8 cellular contexts compared by ENCODE assay signal in genomic region chr1:117929340-117930172, GRCh38. TPM values are rescaled to one million over a fixed set of nuclear protein-coding genes. Genes with fewer than 3 reads are reported as not detected.
DNase-seq lines count a peak whose midpoint lies in the region; ATAC-seq, FAIRE-seq and TF ChIP-seq lines count a peak whose summit lies in the region.

Gene GDAP2 (minus strand): TSS chr1:117929621. CDS start chr1:117920357, 9,264 bp downstream.
Gene WDR3 (plus strand): TSS chr1:117929739. CDS start chr1:117933320, 3,581 bp downstream.

- intact Hi-C loops in body of pancreas (cut with DNase I) = no loop called here
- intact Hi-C loops in sciatic nerve (cut with DNase I) = no loop called here

- no peaks in the 10 kb centered on the region for H3K9me3 ChIP-seq in body of pancreas

- ATAC-seq in GM18520 (IDR thresholded peaks at IDR 0.05; ENCODE audit: unreplicated experiment) (peak; percentile 94), HG03064 (IDR thresholded peaks at IDR 0.05; ENCODE audit: low read depth, unreplicated experiment) (peak; percentile 95), body of pancreas (peak; percentile 98), sciatic nerve (peak; percentile 100)

- no peaks in the 10 kb centered on the region for H3K27me3 ChIP-seq in body of pancreas

- peak; percentile 72 to 89 (median 87) for TF ChIP-seq POLR2A in body of pancreas (IDR thresholded peaks at IDR 0.05)

- H3K27ac ChIP-seq in 22Rv1 = peak within 1 kb of the TSS; percentile 79
- peak within 1 kb of the TSS; percentile 72 to 94 (median 85) for H3K27ac ChIP-seq in body of pancreas

- WGBS in body of pancreas, 2 donors = 0 to 1% methylated on average over 21 to 64 of the region's 64 CpGs

- DNase-seq in NCI-H2107 treated with DMSO at 0.1 percent for 48 hours (lab: John Stamatoyannopoulos, UW; ENCODE audit: unreplicated experiment) = peak; percentile 95
- DNase-seq in body of pancreas = peak; percentile 95 to 97 (median 97)
- DNase-seq in iPS DF 19.7 (ENCODE audit: low read depth, low spot score) = peak; percentile 92
- DNase-seq in sciatic nerve (ENCODE audit: low spot score) = peak; percentile 97

- peaks cover 47% of the 10 kb centered on the region for H3K4me1 ChIP-seq in body of pancreas

- FAIRE-seq in TTC549 (lab: Jason Lieb, UNC) = peak; percentile 9

- TF ChIP-seq CTCF in 22Rv1 (IDR thresholded peaks at IDR 0.05) (no peak), body of pancreas (IDR thresholded peaks at IDR 0.05) (no peak)

- H3K4me3 ChIP-seq in body of pancreas = peak within 1 kb of the TSS; percentile 84 to 89

- peaks cover under 1 to 3% of the 10 kb centered on the region in 2 donors for H3K36me3 ChIP-seq in body of pancreas (replicated peaks in 1 of 2; ENCODE audit: insufficient read depth in 1 of 2, low read depth in 2 of 2)

RNA-seq across cellular contexts. Expression of gene GDAP2, which starts in this region (rescaled TPM):
- total RNA-seq in body of pancreas (10 to 100 TPM; 15.8 to 20.8 TPM), sciatic nerve (29.2 TPM)

RNA-seq across cellular contexts. Expression of gene WDR3, which starts in this region (rescaled TPM):
- total RNA-seq in body of pancreas (1 to 10 TPM; 5.3 to 8.8 TPM), sciatic nerve (18.5 TPM)

Comparison
In these comparisons a context has a peak if more than half of its experiments do, and no peak if none do; other contexts are left out.
1. Peak in every context shown above with its lines: DNase-seq, ATAC-seq, H3K4me3 ChIP-seq and H3K27ac ChIP-seq.